ENCODE assay signal across 20 cellular contexts in genomic region chr5:180086816-180087426, GRCh38. TPM values are rescaled to one million over a fixed set of nuclear protein-coding genes. Genes with fewer than 3 reads are reported as not detected.
DNase-seq lines count a peak whose midpoint lies in the region; ATAC-seq, FAIRE-seq and TF ChIP-seq lines count a peak whose summit lies in the region.
"Had no signal": no experiment of that assay in that cellular context is flagged by ENCODE, and none has a peak within 500 bp of the region (broad histone marks: within the 10 kb centered on the region; RNA-seq: fewer than 3 reads in every experiment).

No MANE protein-coding gene starts in this region.

- H3K9ac ChIP-seq in HepG2 (ENCODE audit: insufficient read depth, low read depth, low read length) (no peak overlapping the region), trophoblast cell (ENCODE audit: low read length) (no peak overlapping the region)
- H3K9ac ChIP-seq: BLaER1, KMS-11 had no signal

- no peak overlapping the region for H3K18ac ChIP-seq in trophoblast cell (ENCODE audit: low read length)

- no peak for TF ChIP-seq CTCF in HepG2 (CRISPR knock-in tag; IDR thresholded peaks at IDR 0.05)
- no peak for TF ChIP-seq CTCF in right lobe of liver (IDR thresholded peaks at IDR 0.05)
- TF ChIP-seq CTCF in VCaP (conservative IDR thresholded peaks at IDR 0.05), result no peak

- no peak overlapping the region for H3K4me3 ChIP-seq in HepG2 (replicated peaks in 1 of 3; ENCODE audit: insufficient read depth in 1 of 3, low read depth in 2 of 3, low read length in 3 of 3)
- no peak overlapping the region for H3K4me3 ChIP-seq in right lobe of liver
- H3K4me3 ChIP-seq in trophoblast cell (ENCODE audit: low read depth, low read length), result no peak overlapping the region
- H3K4me3 ChIP-seq: BLaER1, GM12878, PC-9, SJSA1 had no signal

- WGBS in HepG2 (ENCODE audit: low lambda C conversion rate), result 44% methylated on average over 11 of the region's 11 CpGs
- 81% methylated on average over 8 of the region's 11 CpGs for WGBS in right lobe of liver (ENCODE audit: insufficient coverage, low coverage, low lambda C conversion rate, missing lambda C conversion rate)
- WGBS in trophoblast cell (ENCODE audit: extremely low coverage, insufficient coverage, insufficient read length), result no CpG with 5 or more reads among the region's 11 CpGs

- no peaks in the 10 kb centered on the region for H3K36me3 Mint-ChIP-seq in immature natural killer cell

- H3K79me2 ChIP-seq in HepG2 (ENCODE audit: insufficient read depth, low read length), result no peaks in the 10 kb centered on the region
- no peaks in the 10 kb centered on the region for H3K79me2 ChIP-seq in trophoblast cell (ENCODE audit: control insufficient read depth, insufficient read depth, low read length, poor library complexity)

- H2AFZ ChIP-seq in HepG2 (ENCODE audit: low read length) (no peak overlapping the region), trophoblast cell (ENCODE audit: insufficient read depth, low read length, poor library complexity) (no peak overlapping the region)
- H2AFZ ChIP-seq: PC-9 had no signal

- H4K20me1 ChIP-seq in HepG2 (ENCODE audit: insufficient read depth, low read length), result no peaks in the 10 kb centered on the region
- H4K20me1 ChIP-seq: BLaER1 had no signal

- H2BK120ac ChIP-seq in trophoblast cell (ENCODE audit: insufficient read depth, low read length, poor library complexity), result no peak overlapping the region

- H3K4me2 ChIP-seq in HepG2 (ENCODE audit: low read depth, low read length) (no peak overlapping the region), trophoblast cell (ENCODE audit: low read length) (no peak overlapping the region)
- H3K4me2 ChIP-seq: BLaER1, KMS-11, PC-9 had no signal

- intact Hi-C loops in HepG2 (cut with micrococcal nuclease; ENCODE audit: unreplicated experiment), result no loop called here
- intact Hi-C loops in right lobe of liver (cut with DNase I), result loop anchor here in 1 of 2 donors (10.0 kb wide), 1 partner anchor 112 kb away; no protein-coding TSS in a partner anchor

- H3K27ac Mint-ChIP-seq in immature natural killer cell, result peak overlapping the region; percentile 43 to 84 (median 71)

- FAIRE-seq in HepG2 (lab: Jason Lieb, UNC), result no peak
- FAIRE-seq: A204.1, GM12878 had no signal

- peak overlapping the region; percentile 68 to 89 (median 77) for H3K4me3 Mint-ChIP-seq in immature natural killer cell

- no peak for TF ChIP-seq RAD21 in HepG2 (CRISPR knock-in tag; IDR thresholded peaks at IDR 0.05)

- H3K27ac ChIP-seq in HepG2 (ENCODE audit: extremely low read length, insufficient read depth, low read length) (no peak overlapping the region), right lobe of liver (no peak overlapping the region), VCaP (peak overlapping the region; percentile 69), trophoblast cell (ENCODE audit: low read depth, low read length) (no peak overlapping the region)
- H3K27ac ChIP-seq: BLaER1, KMS-11, PC-9, SJSA1 had no signal

- no peak overlapping the region for H3K14ac ChIP-seq in trophoblast cell (ENCODE audit: low read length)

- no TSS peak for BruUV-seq in HepG2 (replicated peaks; lab: Mats Ljungman, UMichigan)

- H3K9me3 ChIP-seq in HepG2 (ENCODE audit: low read length) (no peaks in the 10 kb centered on the region), right lobe of liver (no peaks in the 10 kb centered on the region), trophoblast cell (ENCODE audit: insufficient read depth, low read depth, low read length) (no peaks in the 10 kb centered on the region)
- H3K9me3 ChIP-seq: SJSA1 had no signal

- ATAC-seq in HepG2 (no peak), right lobe of liver (no peak), GM19463 (IDR thresholded peaks at IDR 0.05; ENCODE audit: unreplicated experiment) (no peak), HG02571 (IDR thresholded peaks at IDR 0.05; ENCODE audit: unreplicated experiment) (no peak)
- ATAC-seq: GM12878 had no signal

- no peak overlapping the region for H4K8ac ChIP-seq in trophoblast cell (ENCODE audit: low read depth, low read length)

- TF ChIP-seq EP300 in HepG2 (IDR thresholded peaks at IDR 0.05; ENCODE audit: low read depth in 2 of 2, low read length in 2 of 2), result no peak
- TF ChIP-seq EP300 in HepG2 (CRISPR knock-in tag; IDR thresholded peaks at IDR 0.05; ENCODE audit: borderline replicate concordance), result no peak

- H3K79me1 ChIP-seq in trophoblast cell (ENCODE audit: low read length), result peaks cover 5% of the 10 kb centered on the region

- H3K36me3 ChIP-seq in HepG2 (replicated peaks in 1 of 2; ENCODE audit: control insufficient read depth in 1 of 2, insufficient read depth in 2 of 2, low read length in 2 of 2) (no peaks in the 10 kb centered on the region), right lobe of liver (no peaks in the 10 kb centered on the region), trophoblast cell (ENCODE audit: control insufficient read depth in 1 of 2, insufficient read depth in 2 of 2, low read length in 2 of 2) (no peaks in the 10 kb centered on the region)
- H3K36me3 ChIP-seq: BLaER1, SJSA1 had no signal

- in situ Hi-C loops in HepG2 (cut with HindIII; ENCODE audit: extremely low pct_ligation_motif_present, low pct_unique_long_range_greater_than_20kb), result loop anchor here (25.0 kb wide), 1 partner anchor 325 kb away; no protein-coding TSS in a partner anchor

- H4K12ac ChIP-seq in trophoblast cell (ENCODE audit: low read depth, low read length), result no peak overlapping the region

- no peak overlapping the region for H2BK12ac ChIP-seq in trophoblast cell (ENCODE audit: low read length)

- peaks cover 25 to 41% (median 32%) of the 10 kb centered on the region in 3 donors for H3K27me3 Mint-ChIP-seq in immature natural killer cell (ENCODE audit: low read depth in 3 of 3)

- no peak overlapping the region for H3K4ac ChIP-seq in trophoblast cell (ENCODE audit: low read depth, low read length)

- TF ChIP-seq POLR2A in HepG2 (IDR thresholded peaks at IDR 0.05; ENCODE audit: insufficient read depth in 1 of 2, low read depth in 2 of 2, low read length in 2 of 2) (no peak), right lobe of liver (IDR thresholded peaks at IDR 0.05) (no peak)

- CTCF ChIA-PET in HepG2 (lab: Yijun Ruan, JAX; ENCODE audit: low intra/inter-chr PET ratio, low total read pairs), result no interaction called here

- H3K27me3 ChIP-seq in HepG2 (ENCODE audit: control insufficient read depth in 1 of 2, insufficient read depth in 2 of 2, low read length in 2 of 2) (peaks cover 6 to 25% of the 10 kb centered on the region in 2 experiments; a peak in 3 of 5 replicates), right lobe of liver (no peaks in the 10 kb centered on the region), trophoblast cell (ENCODE audit: insufficient read depth, low read length) (no peaks in the 10 kb centered on the region)
- H3K27me3 ChIP-seq: BLaER1, SJSA1 had no signal

- no peaks in the 10 kb centered on the region for H3K9me3 Mint-ChIP-seq in immature natural killer cell

- H3K23ac ChIP-seq in trophoblast cell (ENCODE audit: low read length), result no peak overlapping the region

- H2BK5ac ChIP-seq in trophoblast cell (ENCODE audit: low read depth, low read length, poor library complexity), result no peak overlapping the region

- POLR2A ChIA-PET in HepG2 (lab: Yijun Ruan, JAX), result no interaction called here

- no peak overlapping the region for H4K91ac ChIP-seq in trophoblast cell (ENCODE audit: low read depth, low read length)

- DNase-seq in HepG2 (ENCODE audit: low spot score) (no peak), right lobe of liver (no peak), immature natural killer cell (peak; percentile 69 to 70 (median 70)), trophoblast cell (peak; percentile 42 to 64), NCI-H345 (lab: John Stamatoyannopoulos, UW) (no peak)
- DNase-seq: DMS 273 treated with DMSO at 0.1 percent for 48 hours, GDM1, NCI-H1092 treated with DMSO at 0.1 percent for 48 hours, NCI-H1694, NCI-H446, NCI-H69, PC-9 had no signal

- no peak overlapping the region for H2AK5ac ChIP-seq in trophoblast cell (ENCODE audit: low read length)

- H3K4me1 ChIP-seq in HepG2 (ENCODE audit: insufficient read depth, low read length) (peaks cover 22% of the 10 kb centered on the region), right lobe of liver (peaks cover 0 to 11% (median 4%) of the 10 kb centered on the region in 4 donors), trophoblast cell (ENCODE audit: control insufficient read depth in 1 of 2, insufficient read depth in 2 of 2, low read length in 2 of 2) (peaks cover 9 to 11% of the 10 kb centered on the region in 2 experiments)
- H3K4me1 ChIP-seq: SJSA1 had no signal

- peaks cover 48 to 51% of the 10 kb centered on the region in 2 donors for H3K4me1 Mint-ChIP-seq in immature natural killer cell

TF ChIP-seq in HepG2, 621 proteins besides CTCF, POLR2A, EP300 and RAD21:
- TF ChIP-seq ZNF121 (CRISPR knock-in tag; IDR thresholded peaks at IDR 0.05), result peak; percentile 44; the same call in 1 of the 2 replicates
- no peak for TF ChIP-seq HOXD1 (CRISPR knock-in tag; IDR thresholded peaks at IDR 0.05)

RNA-seq across cellular contexts. Expression of gene RNF130, which starts 15.4 kb away (rescaled TPM):
- total RNA-seq in HepG2 (2016; rRNA removed; fragmentation: Illumina TruSeq; extraction: Trizol), result 21.3 and 28.2 TPM in 2 replicates
- total RNA-seq in HepG2 (2016; cell fraction: cytosol; rRNA removed; fragmentation: Illumina TruSeq; extraction: Trizol; ENCODE audit: low read depth), result 51.1 and 56.5 TPM in 2 replicates
- 20.7 and 27.0 TPM in 2 replicates for total RNA-seq in HepG2 (2016; cell fraction: insoluble cytoplasmic fraction; rRNA removed; fragmentation: Illumina TruSeq; extraction: Trizol)
- total RNA-seq in HepG2 (2016; cell fraction: membrane; rRNA removed; fragmentation: Illumina TruSeq; extraction: Trizol), result 71.6 and 78.1 TPM in 2 replicates
- total RNA-seq in HepG2 (2016; cell fraction: nucleus; rRNA removed; fragmentation: Illumina TruSeq; extraction: Trizol), result 19.2 and 22.9 TPM in 2 replicates
- 25.9 and 28.3 TPM in 2 replicates for polyA plus RNA-seq in HepG2 (2011; rRNA removed)
- polyA plus RNA-seq in HepG2 (2011; cell fraction: cytosol; rRNA removed), result 21.0 and 26.9 TPM in 2 replicates
- 10.8 and 12.4 TPM in 2 replicates for polyA plus RNA-seq in HepG2 (2011; cell fraction: nucleus; rRNA removed)
- polyA plus RNA-seq in HepG2 (2012), result 21.3 and 23.0 TPM in 2 replicates
- 78.2 and 88.6 TPM in 2 replicates for polyA plus RNA-seq in HepG2 (2016; cell fraction: cytosol; fragmentation: Illumina TruSeq; extraction: Trizol; ENCODE audit: low read depth)
- 31.6 and 34.3 TPM in 2 replicates for polyA plus RNA-seq in HepG2 (2016; cell fraction: insoluble cytoplasmic fraction; fragmentation: Illumina TruSeq; extraction: Trizol; ENCODE audit: low read depth)
- polyA plus RNA-seq in HepG2 (2016; cell fraction: membrane; fragmentation: Illumina TruSeq; extraction: Trizol; ENCODE audit: low read depth), result 86.4 and 87.9 TPM in 2 replicates
- polyA plus RNA-seq in HepG2 (2016; cell fraction: nucleus; fragmentation: Illumina TruSeq; extraction: Trizol; ENCODE audit: insufficient read depth, low read depth), result 38.8 and 41.1 TPM in 2 replicates
- polyA minus RNA-seq in HepG2 (2011; rRNA and poly(A)+ RNA removed; ENCODE audit: low replicate concordance), result 12.5 and 16.7 TPM in 2 replicates
- polyA minus RNA-seq in HepG2 (2011; cell fraction: cytosol; rRNA and poly(A)+ RNA removed), result 12.9 and 13.1 TPM in 2 replicates
- polyA minus RNA-seq in HepG2 (2011; cell fraction: nucleus; rRNA and poly(A)+ RNA removed), result 18.3 and 20.1 TPM in 2 replicates
- 100 to 1,000 TPM in 1 of 6 experiments, 10 to 100 TPM in 5; 66.7 to 119 (median 89.9) TPM for total RNA-seq in right lobe of liver
- 10 to 100 TPM; 24.8 to 42.8 (median 38.2) TPM for polyA plus RNA-seq in immature natural killer cell
- polyA plus RNA-seq in trophoblast cell (2013), result 20.1 and 20.9 TPM in 2 replicates

Comparison
In these comparisons a context has a peak if more than half of its experiments do, and no peak if none do; other contexts are left out.
1. DNase-seq: peak in immature natural killer cell (3 of 3) and trophoblast cell (2 of 2); none in HepG2 (single experiment), right lobe of liver (0 of 3) and NCI-H345 (single experiment).